13 cellular contexts compared by ENCODE assay signal in the genomic region with DNA sequence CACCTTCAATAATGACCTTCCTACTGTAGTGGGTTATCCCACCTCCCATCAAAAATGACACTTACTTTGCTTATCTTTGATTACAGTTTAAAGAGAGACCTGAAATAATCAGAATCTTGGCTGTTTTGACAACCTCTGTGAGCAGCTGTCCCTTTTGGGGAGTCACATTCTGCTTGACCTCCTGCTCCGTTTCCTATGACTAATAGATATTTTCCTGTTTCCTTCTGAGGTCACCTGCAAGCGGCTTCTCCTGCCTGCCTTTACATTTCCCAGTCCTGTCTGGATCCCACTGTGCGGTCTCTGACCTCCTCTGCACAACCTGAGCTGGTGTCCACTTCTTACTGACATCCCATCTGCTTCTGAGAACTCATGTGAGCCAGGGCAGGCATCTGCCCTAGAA. TPM values are rescaled to one million over a fixed set of nuclear protein-coding genes. Genes with fewer than 3 reads are reported as not detected.
DNase-seq lines count a peak whose midpoint lies in the region; ATAC-seq and TF ChIP-seq lines count a peak whose summit lies in the region.
"Had no signal": no experiment of that assay in that cellular context is flagged by ENCODE, and none has a peak within 500 bp of the region (broad histone marks: within the 10 kb centered on the region; RNA-seq: fewer than 3 reads in every experiment).

No MANE protein-coding gene starts in this region.

- TF ChIP-seq CTCF in RWPE2 (IDR thresholded peaks at IDR 0.05; ENCODE audit: poor library complexity, severe bottlenecking), result no peak
- no peak for TF ChIP-seq CTCF in gastroesophageal sphincter (IDR thresholded peaks at IDR 0.05)
- TF ChIP-seq CTCF in progenitor cell of endocrine pancreas (IDR thresholded peaks at IDR 0.05; ENCODE audit: unreplicated experiment), result no peak
- no peak for TF ChIP-seq CTCF in GM13977 (IDR thresholded peaks at IDR 0.05; ENCODE audit: extremely low read depth, insufficient read depth, missing control alignments)

- H3K4me1 Mint-ChIP-seq in progenitor cell of endocrine pancreas (ENCODE audit: low read depth), result peaks cover 16% of the 10 kb centered on the region
- H3K4me1 Mint-ChIP-seq: activated naive CD4-positive, alpha-beta T cell treated with anti-CD3 and anti-CD28 coated beads, Interleukin-2, amount 50 U/mL, for 24 hours had no signal

- H3K4me1 ChIP-seq in BLaER1 treated with 17β-estradiol and CSF1 and Interleukin-3, amounts not matched to agents 10 nM and 100 nM, result peaks cover 14 to 42% (median 20%) of the 10 kb centered on the region in 10 experiments; a peak in 18 of 20 replicates
- H3K4me1 ChIP-seq in RWPE2 (ENCODE audit: insufficient read depth, poor library complexity, severe bottlenecking) (peaks cover 39% of the 10 kb centered on the region), gastroesophageal sphincter (peaks cover 11 to 58% (median 20%) of the 10 kb centered on the region in 3 donors)

- TF ChIP-seq POLR2A in gastroesophageal sphincter (IDR thresholded peaks at IDR 0.05), result no peak

- in situ Hi-C loops in GM13977 (cut with MboI; ENCODE audit: low pct_unique_long_range_greater_than_20kb, low sequenced_read_pairs, unreplicated experiment), result no loop called here

- H3K36me3 Mint-ChIP-seq in progenitor cell of endocrine pancreas (ENCODE audit: insufficient read depth), result peaks cover 3% of the 10 kb centered on the region

- peak overlapping the region in 7 of 11 experiments; percentile 10 to 55 (median 44); a peak in 11 of 22 replicates for H3K4me2 ChIP-seq in BLaER1 treated with 17β-estradiol and CSF1 and Interleukin-3, amounts not matched to agents 10 nM and 100 nM

- no peaks in the 10 kb centered on the region for H3K9me3 ChIP-seq in BLaER1 treated with 17β-estradiol and CSF1 and Interleukin-3, amounts not matched to agents 10 nM and 100 nM (replicated peaks in 1 of 11)
- H3K9me3 ChIP-seq in RWPE2 (ENCODE audit: severe bottlenecking) (no peaks in the 10 kb centered on the region), gastroesophageal sphincter (no peaks in the 10 kb centered on the region)
- H3K9me3 ChIP-seq: ovary had no signal

- no peaks in the 10 kb centered on the region for H3K27me3 Mint-ChIP-seq in progenitor cell of endocrine pancreas
- H3K27me3 Mint-ChIP-seq: activated CD8-positive, alpha-beta T cell treated with anti-CD3 and anti-CD28 coated beads for 36 hours; activated naive CD4-positive, alpha-beta T cell treated with anti-CD3 and anti-CD28 coated beads, Interleukin-2, amount 50 U/mL, for 24 hours had no signal

- DNase-seq in RWPE2 (ENCODE audit: low spot score) (no peak), progenitor cell of endocrine pancreas (ENCODE audit: low spot score, unreplicated experiment) (no peak), GM13977 (ENCODE audit: low spot score) (no peak), RKO (ENCODE audit: low spot score) (no peak)
- DNase-seq in activated CD8-positive, alpha-beta memory T cell treated with anti-CD3 and anti-CD28 coated beads for 24 hours, result no peak
- DNase-seq: activated CD8-positive, alpha-beta T cell treated with anti-CD3 and anti-CD28 coated beads for 36 hours; GDM1; NCI-H510A treated with DMSO at 0.1 percent for 48 hours had no signal

- no peaks in the 10 kb centered on the region for H3K27me3 ChIP-seq in BLaER1 treated with 17β-estradiol and CSF1 and Interleukin-3, amounts not matched to agents 10 nM and 100 nM
- no peaks in the 10 kb centered on the region for H3K27me3 ChIP-seq in RWPE2 (ENCODE audit: insufficient read depth, poor library complexity, severe bottlenecking)
- H3K27me3 ChIP-seq in gastroesophageal sphincter, result no peaks in the 10 kb centered on the region
- H3K27me3 ChIP-seq: ovary had no signal

- TF ChIP-seq EP300 in gastroesophageal sphincter (IDR thresholded peaks at IDR 0.05), result no peak

- H3K4me3 ChIP-seq in BLaER1 treated with 17β-estradiol and CSF1 and Interleukin-3, amounts not matched to agents 10 nM and 100 nM, result no peak overlapping the region
- H3K4me3 ChIP-seq in RWPE2 (ENCODE audit: severe bottlenecking) (no peak overlapping the region), gastroesophageal sphincter (no peak overlapping the region)
- H3K4me3 ChIP-seq: ovary had no signal

- no peak overlapping the region for H3K4me3 Mint-ChIP-seq in progenitor cell of endocrine pancreas (ENCODE audit: low read depth)
- H3K4me3 Mint-ChIP-seq: activated CD8-positive, alpha-beta T cell treated with anti-CD3 and anti-CD28 coated beads for 36 hours; activated naive CD4-positive, alpha-beta T cell treated with anti-CD3 and anti-CD28 coated beads, Interleukin-2, amount 50 U/mL, for 24 hours had no signal

- peak; percentile 39 for ATAC-seq in RWPE2 (ENCODE audit: low read depth)
- peak; percentile 37 for ATAC-seq in gastroesophageal sphincter
- ATAC-seq in HG02763 (IDR thresholded peaks at IDR 0.05; ENCODE audit: unreplicated experiment), result no peak
- ATAC-seq: activated CD8-positive, alpha-beta T cell treated with anti-CD3 and anti-CD28 coated beads for 36 hours had no signal

- peaks cover 18 to 87% (median 58%) of the 10 kb centered on the region in 11 experiments; a peak in 21 of 22 replicates for H3K36me3 ChIP-seq in BLaER1 treated with 17β-estradiol and CSF1 and Interleukin-3, amounts not matched to agents 10 nM and 100 nM
- H3K36me3 ChIP-seq in RWPE2 (ENCODE audit: low read depth) (no peaks in the 10 kb centered on the region; the same call in 1 of the 2 replicates), gastroesophageal sphincter (no peaks in the 10 kb centered on the region)
- H3K36me3 ChIP-seq: ovary had no signal

- peaks cover 0 to 79% (median 6%) of the 10 kb centered on the region in 11 experiments; a peak in 8 of 22 replicates for H4K20me1 ChIP-seq in BLaER1 treated with 17β-estradiol and CSF1 and Interleukin-3, amounts not matched to agents 10 nM and 100 nM

- peak overlapping the region; percentile 8 for H3K27ac Mint-ChIP-seq in progenitor cell of endocrine pancreas
- H3K27ac Mint-ChIP-seq: activated CD8-positive, alpha-beta T cell treated with anti-CD3 and anti-CD28 coated beads for 36 hours; activated naive CD4-positive, alpha-beta T cell treated with anti-CD3 and anti-CD28 coated beads, Interleukin-2, amount 50 U/mL, for 24 hours had no signal

- H3K9me3 Mint-ChIP-seq in progenitor cell of endocrine pancreas (ENCODE audit: low read depth), result no peaks in the 10 kb centered on the region
- H3K9me3 Mint-ChIP-seq: activated CD8-positive, alpha-beta T cell treated with anti-CD3 and anti-CD28 coated beads for 36 hours; activated naive CD4-positive, alpha-beta T cell treated with anti-CD3 and anti-CD28 coated beads, Interleukin-2, amount 50 U/mL, for 24 hours had no signal

- peak overlapping the region in 2 of 11 experiments; percentile 5 to 36; a peak in 1 of 22 replicates for H3K27ac ChIP-seq in BLaER1 treated with 17β-estradiol and CSF1 and Interleukin-3, amounts not matched to agents 10 nM and 100 nM
- peak overlapping the region; percentile 74 for H3K27ac ChIP-seq in RWPE2 (ENCODE audit: poor library complexity, severe bottlenecking)
- peak overlapping the region; percentile 57 to 74 (median 69) for H3K27ac ChIP-seq in gastroesophageal sphincter

- WGBS in gastroesophageal sphincter (ENCODE audit: low coverage in 1 of 2), 2 donors, result 60% methylated on average over 3 of the region's 3 CpGs; no CpG with 5 or more reads in 1 of the 2 donors

- no peak overlapping the region for H3K9ac ChIP-seq in BLaER1 treated with 17β-estradiol and CSF1 and Interleukin-3, amounts not matched to agents 10 nM and 100 nM

RNA-seq across cellular contexts. Expression of a gene that starts 54.2 kb away (rescaled TPM):
- total RNA-seq in gastroesophageal sphincter (10 to 100 TPM; 16.7 to 34.2 (median 25.0) TPM), progenitor cell of endocrine pancreas (18.6 and 19.9 TPM in 2 replicates)
